ENCODE assay signal across 1 cellular context in genomic region chr5:154831451-154831850, GRCh38.
TF ChIP-seq lines count a peak whose summit lies in the region.

No MANE protein-coding gene starts in this region.

TF ChIP-seq in HepG2, 621 proteins besides CTCF, POLR2A, EP300 and RAD21:
- no peak for TF ChIP-seq ATF7-NPFF (CRISPR knock-in tag; IDR thresholded peaks at IDR 0.05; ENCODE audit: low read depth)
